In the genomic region with DNA sequence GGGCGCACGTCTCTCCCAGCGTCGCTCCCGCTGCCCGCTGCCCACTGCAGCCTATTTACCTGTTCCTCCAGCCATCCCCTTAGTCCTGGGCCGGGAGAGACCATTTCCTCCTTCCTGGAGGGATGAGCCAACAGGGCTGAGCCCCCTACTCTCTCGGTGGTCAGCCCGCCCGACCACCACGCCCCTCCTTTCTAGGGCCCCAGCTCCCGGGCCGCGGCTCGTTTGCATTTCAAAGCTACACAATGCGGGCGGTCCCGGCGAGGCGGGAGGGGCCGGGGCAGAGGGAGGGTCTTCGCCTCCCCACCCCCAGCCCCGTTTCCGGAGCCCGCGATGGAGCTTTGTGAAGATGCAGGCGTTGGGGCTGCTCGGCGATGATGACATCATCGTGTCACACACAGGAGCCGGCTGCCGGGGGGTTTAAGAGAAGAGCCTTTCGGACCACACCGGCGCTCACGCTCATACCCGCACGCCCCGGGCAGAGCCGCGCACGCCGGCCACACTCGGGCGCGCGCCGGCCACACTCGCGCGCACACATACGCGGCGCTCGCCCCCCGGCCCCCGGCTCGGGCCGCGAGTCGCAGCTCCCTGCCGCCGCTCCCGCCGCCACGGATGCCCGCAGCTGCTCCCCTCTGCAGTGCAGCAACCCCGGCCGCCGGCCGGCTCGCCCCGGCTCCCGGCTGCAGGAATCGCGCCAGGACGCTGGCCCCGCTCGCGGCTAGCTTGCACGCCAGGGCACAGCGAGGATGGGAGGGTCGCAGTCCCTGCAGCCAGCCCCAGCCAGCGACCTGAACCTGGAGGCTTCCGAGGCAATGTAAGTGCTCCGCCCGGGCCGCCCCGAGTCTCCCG, we compare ENCODE assay signal across 8 cellular contexts.
A peak's percentile ranks its signal among the peaks of the same experiment; 100 is the strongest.
DNase-seq lines count a peak whose midpoint lies in the region; ATAC-seq and TF ChIP-seq lines count a peak whose summit lies in the region.

No MANE protein-coding gene starts in this region.

- TF ChIP-seq CTCF in natural killer cell (IDR thresholded peaks at IDR 0.05) = no peak

- H3K36me3 Mint-ChIP-seq in natural killer cell = no peaks in the 10 kb centered on the region
- no peaks in the 10 kb centered on the region for H3K36me3 Mint-ChIP-seq in natural killer cell treated with Interleukin-12 subunit alpha and Interleukin-12 subunit beta and Interleukin-15 and Interleukin-18, amount 100 ng/mL, for 72 hours

- ATAC-seq in natural killer cell = no peak
- no peak for ATAC-seq in natural killer cell treated with Interleukin-12 subunit alpha and Interleukin-12 subunit beta and Interleukin-15 and Interleukin-18, amount 100 ng/mL, for 72 hours
- ATAC-seq in GM18498 (IDR thresholded peaks at IDR 0.05; ENCODE audit: unreplicated experiment) = no peak

- intact Hi-C loops in natural killer cell (cut with micrococcal nuclease) = no loop called here

- H3K4me1 Mint-ChIP-seq in natural killer cell = peaks cover 0 to 5% of the 10 kb centered on the region in 2 donors
- H3K4me1 Mint-ChIP-seq in natural killer cell treated with Interleukin-12 subunit alpha and Interleukin-12 subunit beta and Interleukin-15 and Interleukin-18, amount 100 ng/mL, for 72 hours (ENCODE audit: low read depth in 2 of 2) = peaks cover 0 to 7% of the 10 kb centered on the region in 2 donors

- DNase-seq in natural killer cell (no peak), cerebellum (ENCODE audit: low spot score) (peak; percentile 73), lung microvascular endothelial cell (ENCODE audit: low read depth in 2 of 2) (peak; percentile 55 to 62), NAMALWA (ENCODE audit: low spot score) (no peak), HCEC 1CT (no peak), HUDEP-2 (lab: John Stamatoyannopoulos, UW; ENCODE audit: unreplicated experiment in 76 of 76) (no peak)
- no peak for DNase-seq in natural killer cell treated with Interleukin-12 subunit alpha and Interleukin-12 subunit beta and Interleukin-15 and Interleukin-18, amount 100 ng/mL, for 72 hours (ENCODE audit: low spot score)

- no peaks in the 10 kb centered on the region for H3K9me3 Mint-ChIP-seq in natural killer cell
- no peaks in the 10 kb centered on the region for H3K9me3 Mint-ChIP-seq in natural killer cell treated with Interleukin-12 subunit alpha and Interleukin-12 subunit beta and Interleukin-15 and Interleukin-18, amount 100 ng/mL, for 72 hours

- peaks cover 57 to 73% of the 10 kb centered on the region in 2 donors for H3K27me3 Mint-ChIP-seq in natural killer cell (ENCODE audit: low read depth in 2 of 2)
- H3K27me3 Mint-ChIP-seq in natural killer cell treated with Interleukin-12 subunit alpha and Interleukin-12 subunit beta and Interleukin-15 and Interleukin-18, amount 100 ng/mL, for 72 hours = peaks cover 43 to 72% of the 10 kb centered on the region in 2 donors

- no peak overlapping the region for H3K27ac Mint-ChIP-seq in natural killer cell
- H3K27ac Mint-ChIP-seq in natural killer cell treated with Interleukin-12 subunit alpha and Interleukin-12 subunit beta and Interleukin-15 and Interleukin-18, amount 100 ng/mL, for 72 hours = no peak overlapping the region

- peak overlapping the region; percentile 31 for H3K4me3 Mint-ChIP-seq in natural killer cell
- no peak overlapping the region for H3K4me3 Mint-ChIP-seq in natural killer cell treated with Interleukin-12 subunit alpha and Interleukin-12 subunit beta and Interleukin-15 and Interleukin-18, amount 100 ng/mL, for 72 hours

Comparison
In these comparisons a context has a peak if more than half of its experiments do, and no peak if none do; other contexts are left out.
1. DNase-seq: peak in cerebellum (single experiment) and lung microvascular endothelial cell (2 of 2); none in natural killer cell (single experiment), natural killer cell treated with Interleukin-12 subunit alpha and Interleukin-12 subunit beta and Interleukin-15 and Interleukin-18, amount 100 ng/mL, for 72 hours (single experiment), NAMALWA (single experiment), HCEC 1CT (single experiment) and HUDEP-2 (0 of 76).